1 cellular context compared by ENCODE assay signal in the genomic region with DNA sequence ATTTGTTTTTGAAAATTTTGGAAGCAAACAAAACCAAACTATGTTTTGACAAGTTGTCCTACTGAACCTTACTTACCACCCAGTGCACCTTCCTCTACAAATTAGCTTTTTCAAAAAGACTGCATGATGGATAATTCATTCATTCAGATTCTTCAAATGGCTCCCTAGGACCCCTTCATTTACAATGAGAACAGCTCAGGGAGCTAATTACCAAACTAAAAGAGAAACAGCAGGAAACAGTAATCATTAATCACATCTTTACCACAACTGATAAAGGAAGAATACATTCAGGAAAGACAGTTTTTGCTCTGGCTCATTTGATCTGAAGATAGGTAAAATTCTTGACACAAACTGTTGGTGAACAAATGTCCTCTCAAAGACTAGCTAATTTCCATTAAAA.
TF ChIP-seq lines count a peak whose summit lies in the region.

No MANE protein-coding gene starts in this region.

TF ChIP-seq in H1, 55 proteins besides CTCF, POLR2A, EP300 and RAD21 (continued from another document):
- TF ChIP-seq, protein P1, sequence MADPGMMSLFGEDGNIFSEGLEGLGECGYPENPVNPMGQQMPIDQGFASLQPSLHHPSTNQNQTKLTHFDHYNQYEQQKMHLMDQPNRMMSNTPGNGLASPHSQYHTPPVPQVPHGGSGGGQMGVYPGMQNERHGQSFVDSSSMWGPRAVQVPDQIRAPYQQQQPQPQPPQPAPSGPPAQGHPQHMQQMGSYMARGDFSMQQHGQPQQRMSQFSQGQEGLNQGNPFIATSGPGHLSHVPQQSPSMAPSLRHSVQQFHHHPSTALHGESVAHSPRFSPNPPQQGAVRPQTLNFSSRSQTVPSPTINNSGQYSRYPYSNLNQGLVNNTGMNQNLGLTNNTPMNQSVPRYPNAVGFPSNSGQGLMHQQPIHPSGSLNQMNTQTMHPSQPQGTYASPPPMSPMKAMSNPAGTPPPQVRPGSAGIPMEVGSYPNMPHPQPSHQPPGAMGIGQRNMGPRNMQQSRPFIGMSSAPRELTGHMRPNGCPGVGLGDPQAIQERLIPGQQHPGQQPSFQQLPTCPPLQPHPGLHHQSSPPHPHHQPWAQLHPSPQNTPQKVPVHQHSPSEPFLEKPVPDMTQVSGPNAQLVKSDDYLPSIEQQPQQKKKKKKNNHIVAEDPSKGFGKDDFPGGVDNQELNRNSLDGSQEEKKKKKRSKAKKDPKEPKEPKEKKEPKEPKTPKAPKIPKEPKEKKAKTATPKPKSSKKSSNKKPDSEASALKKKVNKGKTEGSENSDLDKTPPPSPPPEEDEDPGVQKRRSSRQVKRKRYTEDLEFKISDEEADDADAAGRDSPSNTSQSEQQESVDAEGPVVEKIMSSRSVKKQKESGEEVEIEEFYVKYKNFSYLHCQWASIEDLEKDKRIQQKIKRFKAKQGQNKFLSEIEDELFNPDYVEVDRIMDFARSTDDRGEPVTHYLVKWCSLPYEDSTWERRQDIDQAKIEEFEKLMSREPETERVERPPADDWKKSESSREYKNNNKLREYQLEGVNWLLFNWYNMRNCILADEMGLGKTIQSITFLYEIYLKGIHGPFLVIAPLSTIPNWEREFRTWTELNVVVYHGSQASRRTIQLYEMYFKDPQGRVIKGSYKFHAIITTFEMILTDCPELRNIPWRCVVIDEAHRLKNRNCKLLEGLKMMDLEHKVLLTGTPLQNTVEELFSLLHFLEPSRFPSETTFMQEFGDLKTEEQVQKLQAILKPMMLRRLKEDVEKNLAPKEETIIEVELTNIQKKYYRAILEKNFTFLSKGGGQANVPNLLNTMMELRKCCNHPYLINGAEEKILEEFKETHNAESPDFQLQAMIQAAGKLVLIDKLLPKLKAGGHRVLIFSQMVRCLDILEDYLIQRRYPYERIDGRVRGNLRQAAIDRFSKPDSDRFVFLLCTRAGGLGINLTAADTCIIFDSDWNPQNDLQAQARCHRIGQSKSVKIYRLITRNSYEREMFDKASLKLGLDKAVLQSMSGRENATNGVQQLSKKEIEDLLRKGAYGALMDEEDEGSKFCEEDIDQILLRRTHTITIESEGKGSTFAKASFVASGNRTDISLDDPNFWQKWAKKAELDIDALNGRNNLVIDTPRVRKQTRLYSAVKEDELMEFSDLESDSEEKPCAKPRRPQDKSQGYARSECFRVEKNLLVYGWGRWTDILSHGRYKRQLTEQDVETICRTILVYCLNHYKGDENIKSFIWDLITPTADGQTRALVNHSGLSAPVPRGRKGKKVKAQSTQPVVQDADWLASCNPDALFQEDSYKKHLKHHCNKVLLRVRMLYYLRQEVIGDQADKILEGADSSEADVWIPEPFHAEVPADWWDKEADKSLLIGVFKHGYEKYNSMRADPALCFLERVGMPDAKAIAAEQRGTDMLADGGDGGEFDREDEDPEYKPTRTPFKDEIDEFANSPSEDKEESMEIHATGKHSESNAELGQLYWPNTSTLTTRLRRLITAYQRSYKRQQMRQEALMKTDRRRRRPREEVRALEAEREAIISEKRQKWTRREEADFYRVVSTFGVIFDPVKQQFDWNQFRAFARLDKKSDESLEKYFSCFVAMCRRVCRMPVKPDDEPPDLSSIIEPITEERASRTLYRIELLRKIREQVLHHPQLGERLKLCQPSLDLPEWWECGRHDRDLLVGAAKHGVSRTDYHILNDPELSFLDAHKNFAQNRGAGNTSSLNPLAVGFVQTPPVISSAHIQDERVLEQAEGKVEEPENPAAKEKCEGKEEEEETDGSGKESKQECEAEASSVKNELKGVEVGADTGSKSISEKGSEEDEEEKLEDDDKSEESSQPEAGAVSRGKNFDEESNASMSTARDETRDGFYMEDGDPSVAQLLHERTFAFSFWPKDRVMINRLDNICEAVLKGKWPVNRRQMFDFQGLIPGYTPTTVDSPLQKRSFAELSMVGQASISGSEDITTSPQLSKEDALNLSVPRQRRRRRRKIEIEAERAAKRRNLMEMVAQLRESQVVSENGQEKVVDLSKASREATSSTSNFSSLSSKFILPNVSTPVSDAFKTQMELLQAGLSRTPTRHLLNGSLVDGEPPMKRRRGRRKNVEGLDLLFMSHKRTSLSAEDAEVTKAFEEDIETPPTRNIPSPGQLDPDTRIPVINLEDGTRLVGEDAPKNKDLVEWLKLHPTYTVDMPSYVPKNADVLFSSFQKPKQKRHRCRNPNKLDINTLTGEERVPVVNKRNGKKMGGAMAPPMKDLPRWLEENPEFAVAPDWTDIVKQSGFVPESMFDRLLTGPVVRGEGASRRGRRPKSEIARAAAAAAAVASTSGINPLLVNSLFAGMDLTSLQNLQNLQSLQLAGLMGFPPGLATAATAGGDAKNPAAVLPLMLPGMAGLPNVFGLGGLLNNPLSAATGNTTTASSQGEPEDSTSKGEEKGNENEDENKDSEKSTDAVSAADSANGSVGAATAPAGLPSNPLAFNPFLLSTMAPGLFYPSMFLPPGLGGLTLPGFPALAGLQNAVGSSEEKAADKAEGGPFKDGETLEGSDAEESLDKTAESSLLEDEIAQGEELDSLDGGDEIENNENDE (IDR thresholded peaks at IDR 0.05; ENCODE audit: insufficient replicate concordance, low read length): peak; percentile 80
- TF ChIP-seq, protein P2, sequence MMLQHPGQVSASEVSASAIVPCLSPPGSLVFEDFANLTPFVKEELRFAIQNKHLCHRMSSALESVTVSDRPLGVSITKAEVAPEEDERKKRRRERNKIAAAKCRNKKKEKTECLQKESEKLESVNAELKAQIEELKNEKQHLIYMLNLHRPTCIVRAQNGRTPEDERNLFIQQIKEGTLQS (IDR thresholded peaks at IDR 0.05; ENCODE audit: insufficient read depth, low read depth, low read length): no peak
- TF ChIP-seq NANOG (IDR thresholded peaks at IDR 0.05; ENCODE audit: insufficient read depth, low read depth, low read length, poor library complexity, severe bottlenecking) (peak; percentile 93), POU5F1 (IDR thresholded peaks at IDR 0.05; ENCODE audit: low read depth, low read length) (peak; percentile 70; the same call in 1 of the 2 replicates)
TF ChIP-seq in H1: peak in this region for 4.
